ENCODE assay signal across 8 cellular contexts in genomic region chr11:44634401-44635281, GRCh38.
DNase-seq lines count a peak whose midpoint lies in the region; ATAC-seq and TF ChIP-seq lines count a peak whose summit lies in the region.

No MANE protein-coding gene starts in this region.

- peaks cover 14% of the 10 kb centered on the region in 2 donors for H3K4me1 ChIP-seq in lung (ENCODE audit: control insufficient read depth in 2 of 2, insufficient read depth in 2 of 2, low read length in 2 of 2)

- WGBS in lung, 2 donors: 39 to 59% methylated on average over 24 of the region's 24 CpGs

- H3K36me3 ChIP-seq in lung (ENCODE audit: control insufficient read depth in 2 of 2, insufficient read depth in 2 of 2, low read length in 2 of 2): no peaks in the 10 kb centered on the region

- no peaks in the 10 kb centered on the region for H3K27me3 ChIP-seq in lung (ENCODE audit: control insufficient read depth, insufficient read depth)

- ATAC-seq in lung (ENCODE audit: insufficient read depth, low FRiP score) (peak; percentile 35), GM18519 (IDR thresholded peaks at IDR 0.05; ENCODE audit: low FRiP score, unreplicated experiment) (no peak), GM21576 (IDR thresholded peaks at IDR 0.05; ENCODE audit: unreplicated experiment) (no peak)

- DNase-seq in NCI-H748 (lab: John Stamatoyannopoulos, UW; ENCODE audit: unreplicated experiment): peak; percentile 69
- no peak for DNase-seq in NCI-H748 treated with DMSO at 0.1 percent for 48 hours (lab: John Stamatoyannopoulos, UW)
- peak; percentile 86 for DNase-seq in NCI-H345 (lab: John Stamatoyannopoulos, UW)
- peak; percentile 55 for DNase-seq in choroid plexus epithelial cell (ENCODE audit: low read depth)
- DNase-seq in lung (ENCODE audit: low spot score): peak; percentile 53
- DNase-seq in NCI-H187 treated with DMSO at 0.1 percent for 48 hours (lab: John Stamatoyannopoulos, UW): no peak

- no peaks in the 10 kb centered on the region for H3K9me3 ChIP-seq in lung (ENCODE audit: control insufficient read depth in 2 of 2, insufficient read depth in 1 of 2, low read length in 1 of 2)

- TF ChIP-seq CTCF in choroid plexus epithelial cell (conservative IDR thresholded peaks at IDR 0.05; ENCODE audit: low read depth, low read length): no peak
- TF ChIP-seq CTCF in lung (IDR thresholded peaks at IDR 0.05; ENCODE audit: control extremely low read depth, extremely low read depth): no peak

- H3K27ac ChIP-seq in lung (ENCODE audit: low read depth in 1 of 2, low read length in 1 of 2): peak overlapping the region in 1 of 2 donors; percentile 46

- H3K4me3 ChIP-seq in choroid plexus epithelial cell (ENCODE audit: low read depth, low read length) (no peak overlapping the region), lung (no peak overlapping the region)

Comparison
In these comparisons a context has a peak if more than half of its experiments do, and no peak if none do; other contexts are left out.
1. DNase-seq: peak in NCI-H748 (single experiment), NCI-H345 (single experiment), choroid plexus epithelial cell (single experiment) and lung (single experiment); none in NCI-H748 treated with DMSO at 0.1 percent for 48 hours (single experiment) and NCI-H187 treated with DMSO at 0.1 percent for 48 hours (single experiment).